Comparison of ENCODE assay signal across 8 cellular contexts in the genomic region with DNA sequence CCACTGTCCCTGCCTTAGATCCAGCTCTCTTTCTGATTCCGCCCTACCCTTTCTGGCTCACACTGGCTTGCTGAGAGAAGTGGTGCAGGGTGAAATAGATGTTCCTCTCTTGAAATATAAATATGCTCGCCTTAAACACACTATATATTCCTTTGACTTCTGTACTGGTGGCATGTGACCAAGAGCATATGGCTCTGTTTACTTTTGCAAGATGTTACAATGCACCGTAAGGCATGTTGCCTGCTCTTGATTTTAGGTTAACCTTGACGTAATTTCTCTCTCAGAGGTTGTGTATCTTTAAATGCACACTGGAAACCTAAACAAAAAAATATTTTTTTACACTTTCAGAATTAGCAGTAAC. TPM values are rescaled to one million over a fixed set of nuclear protein-coding genes. Genes with fewer than 3 reads are reported as not detected.
DNase-seq lines count a peak whose midpoint lies in the region; ATAC-seq, FAIRE-seq and TF ChIP-seq lines count a peak whose summit lies in the region.

No MANE protein-coding gene starts in this region.

- H4K20me1 ChIP-seq in KMS-11 (ENCODE audit: insufficient read depth) (no peaks in the 10 kb centered on the region), osteoblast (ENCODE audit: insufficient read depth, low read length) (no peaks in the 10 kb centered on the region)

- H3K27ac ChIP-seq in KMS-11: peak overlapping the region; percentile 80
- H3K27ac ChIP-seq in effector memory CD4-positive, alpha-beta T cell (ENCODE audit: insufficient read depth, low read length, poor library complexity, severe bottlenecking): no peak overlapping the region
- H3K27ac ChIP-seq in osteoblast (ENCODE audit: low read depth, low read length): peak overlapping the region; percentile 76

- H3K4me2 ChIP-seq in KMS-11: peak overlapping the region; percentile 94
- peak overlapping the region; percentile 88 for H3K4me2 ChIP-seq in osteoblast (ENCODE audit: insufficient read depth, low read length)

- no peaks in the 10 kb centered on the region for H3K9me3 ChIP-seq in effector memory CD4-positive, alpha-beta T cell (ENCODE audit: control insufficient read depth, low read length)
- no peaks in the 10 kb centered on the region for H3K9me3 ChIP-seq in osteoblast (ENCODE audit: low read depth, low read length)

- H3K27me3 ChIP-seq in KMS-11 (ENCODE audit: insufficient read depth, low read depth): no peaks in the 10 kb centered on the region; the same call in 1 of the 2 replicates
- H3K27me3 ChIP-seq in effector memory CD4-positive, alpha-beta T cell (replicated peaks; ENCODE audit: control insufficient read depth, insufficient read depth, low read length, poor library complexity, severe bottlenecking): peaks cover 33% of the 10 kb centered on the region
- peaks cover 17% of the 10 kb centered on the region for H3K27me3 ChIP-seq in osteoblast (ENCODE audit: insufficient read depth, low read length)

- H3K36me3 ChIP-seq in KMS-11 (ENCODE audit: insufficient read depth) (no peaks in the 10 kb centered on the region), osteoblast (ENCODE audit: insufficient read depth, low read length) (no peaks in the 10 kb centered on the region)
- H3K36me3 ChIP-seq in effector memory CD4-positive, alpha-beta T cell (ENCODE audit: control insufficient read depth, insufficient read depth, low read length): no peaks in the 10 kb centered on the region

- peaks cover 26% of the 10 kb centered on the region for H3K4me1 ChIP-seq in KMS-11 (ENCODE audit: low read depth, poor library complexity, severe bottlenecking)
- H3K4me1 ChIP-seq in effector memory CD4-positive, alpha-beta T cell (ENCODE audit: control insufficient read depth, insufficient read depth, low read length, poor library complexity, severe bottlenecking): peaks cover 29% of the 10 kb centered on the region
- peaks cover 14% of the 10 kb centered on the region for H3K4me1 ChIP-seq in osteoblast (ENCODE audit: insufficient read depth, low read length)

- peak overlapping the region; percentile 80 for H3K9ac ChIP-seq in KMS-11

- peak overlapping the region; percentile 79; the same call in 1 of the 2 replicates for H2AFZ ChIP-seq in KMS-11 (ENCODE audit: low read depth)
- H2AFZ ChIP-seq in osteoblast (ENCODE audit: low read length): peak overlapping the region; percentile 98

- H3K79me2 ChIP-seq in KMS-11 (ENCODE audit: insufficient read depth, low read depth) (peaks cover 54% of the 10 kb centered on the region), osteoblast (ENCODE audit: insufficient read depth, low read length) (peaks cover 45% of the 10 kb centered on the region)

- FAIRE-seq in HTR-8/SVneo (lab: Jason Lieb, UNC): no peak
- no peak for FAIRE-seq in frontal cortex (lab: Jason Lieb, UNC)

- no peak for DNase-seq in effector memory CD4-positive, alpha-beta T cell
- DNase-seq in osteoblast (ENCODE audit: insufficient read length, low spot score, missing footprints) (no peak), HTR-8/SVneo (ENCODE audit: insufficient read length, low spot score) (no peak), frontal cortex (ENCODE audit: low spot score in 2 of 2) (no peak)

- peak overlapping the region; percentile 97 for H3K4me3 ChIP-seq in KMS-11 (IDR thresholded peaks at IDR 0.05; ENCODE audit: insufficient read depth, low read depth, low read length)
- H3K4me3 ChIP-seq in effector memory CD4-positive, alpha-beta T cell (ENCODE audit: insufficient read depth, low read depth, low read length, poor library complexity, severe bottlenecking): peak overlapping the region; percentile 95
- peak overlapping the region; percentile 90 for H3K4me3 ChIP-seq in osteoblast (ENCODE audit: insufficient read depth, low read length)

- ATAC-seq in GM18870 (IDR thresholded peaks at IDR 0.05; ENCODE audit: unreplicated experiment): peak; percentile 1
- ATAC-seq in GM19455 (IDR thresholded peaks at IDR 0.05; ENCODE audit: unreplicated experiment): no peak
- no peak for ATAC-seq in HG02840 (IDR thresholded peaks at IDR 0.05; ENCODE audit: low FRiP score, unreplicated experiment)

- no peak for TF ChIP-seq CTCF in KMS-11 (conservative IDR thresholded peaks at IDR 0.05; ENCODE audit: low read depth, low read length)
- no peak for TF ChIP-seq CTCF in osteoblast (IDR thresholded peaks at IDR 0.05; ENCODE audit: extremely low read depth, low read depth, low read length)

RNA-seq across cellular contexts. Expression of a gene that starts 0.7 kb away (rescaled TPM):
- total RNA-seq in osteoblast (69.8 and 73.1 TPM in 2 replicates), frontal cortex (44.8 TPM)

RNA-seq across cellular contexts. Expression of a gene that starts 4.4 kb away (rescaled TPM):
- total RNA-seq in osteoblast (11.2 and 12.3 TPM in 2 replicates), frontal cortex (not detected)

Comparison
In these comparisons a context has a peak if more than half of its experiments do, and no peak if none do; other contexts are left out.
1. RNA of a gene that starts 4.4 kb away (total RNA-seq): 11.2 to 12.3 TPM in osteoblast; not detected in frontal cortex (single experiment); every median in the first group is over 10 times any median in the second.
2. Peak in every context shown above with its lines, with median percentiles within 50 percentile points of each other: H3K4me3 ChIP-seq.